In the genomic region with DNA sequence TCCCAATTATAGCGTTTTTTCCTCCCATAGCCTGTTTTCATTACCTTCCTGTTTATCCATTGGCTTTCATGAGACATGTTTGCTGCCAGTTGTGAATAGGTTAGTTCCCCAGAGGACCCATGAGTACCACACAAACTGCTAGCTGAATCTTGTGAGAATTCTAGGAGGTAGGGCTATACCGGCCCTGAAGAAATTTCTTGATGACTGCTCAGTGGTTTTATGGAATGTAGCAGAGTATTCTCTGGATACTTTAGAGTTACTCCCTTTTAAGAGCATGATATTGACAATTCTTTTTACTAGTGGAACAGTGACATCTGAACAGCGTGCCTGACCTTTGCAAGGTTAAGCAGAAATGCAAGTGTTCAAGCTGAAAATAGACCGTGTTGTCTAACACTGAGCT, we compare ENCODE assay signal across 2 cellular contexts.
TF ChIP-seq lines count a peak whose summit lies in the region.

No MANE protein-coding gene starts in this region.

TF ChIP-seq in A549, 52 proteins besides CTCF, POLR2A, EP300 and RAD21 (continued from another document):
- no peak for TF ChIP-seq MAX (IDR thresholded peaks at IDR 0.05)
- TF ChIP-seq ZNF302 (CRISPR knock-in tag; IDR thresholded peaks at IDR 0.05), result no peak
- TF ChIP-seq KDM5A (IDR thresholded peaks at IDR 0.05), result no peak

TF ChIP-seq in WTC11, 78 proteins besides CTCF, POLR2A, EP300 and RAD21 (continued from another document):
- no peak for TF ChIP-seq PRDM15 (CRISPR knock-in tag; IDR thresholded peaks at IDR 0.05)
- TF ChIP-seq, protein P1, sequence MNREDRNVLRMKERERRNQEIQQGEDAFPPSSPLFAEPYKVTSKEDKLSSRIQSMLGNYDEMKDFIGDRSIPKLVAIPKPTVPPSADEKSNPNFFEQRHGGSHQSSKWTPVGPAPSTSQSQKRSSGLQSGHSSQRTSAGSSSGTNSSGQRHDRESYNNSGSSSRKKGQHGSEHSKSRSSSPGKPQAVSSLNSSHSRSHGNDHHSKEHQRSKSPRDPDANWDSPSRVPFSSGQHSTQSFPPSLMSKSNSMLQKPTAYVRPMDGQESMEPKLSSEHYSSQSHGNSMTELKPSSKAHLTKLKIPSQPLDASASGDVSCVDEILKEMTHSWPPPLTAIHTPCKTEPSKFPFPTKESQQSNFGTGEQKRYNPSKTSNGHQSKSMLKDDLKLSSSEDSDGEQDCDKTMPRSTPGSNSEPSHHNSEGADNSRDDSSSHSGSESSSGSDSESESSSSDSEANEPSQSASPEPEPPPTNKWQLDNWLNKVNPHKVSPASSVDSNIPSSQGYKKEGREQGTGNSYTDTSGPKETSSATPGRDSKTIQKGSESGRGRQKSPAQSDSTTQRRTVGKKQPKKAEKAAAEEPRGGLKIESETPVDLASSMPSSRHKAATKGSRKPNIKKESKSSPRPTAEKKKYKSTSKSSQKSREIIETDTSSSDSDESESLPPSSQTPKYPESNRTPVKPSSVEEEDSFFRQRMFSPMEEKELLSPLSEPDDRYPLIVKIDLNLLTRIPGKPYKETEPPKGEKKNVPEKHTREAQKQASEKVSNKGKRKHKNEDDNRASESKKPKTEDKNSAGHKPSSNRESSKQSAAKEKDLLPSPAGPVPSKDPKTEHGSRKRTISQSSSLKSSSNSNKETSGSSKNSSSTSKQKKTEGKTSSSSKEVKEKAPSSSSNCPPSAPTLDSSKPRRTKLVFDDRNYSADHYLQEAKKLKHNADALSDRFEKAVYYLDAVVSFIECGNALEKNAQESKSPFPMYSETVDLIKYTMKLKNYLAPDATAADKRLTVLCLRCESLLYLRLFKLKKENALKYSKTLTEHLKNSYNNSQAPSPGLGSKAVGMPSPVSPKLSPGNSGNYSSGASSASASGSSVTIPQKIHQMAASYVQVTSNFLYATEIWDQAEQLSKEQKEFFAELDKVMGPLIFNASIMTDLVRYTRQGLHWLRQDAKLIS (CRISPR knock-in tag; IDR thresholded peaks at IDR 0.05; ENCODE audit: borderline replicate concordance), result no peak
- no peak for TF ChIP-seq FOXP1 (CRISPR knock-in tag; IDR thresholded peaks at IDR 0.05; ENCODE audit: borderline replicate concordance)
- no peak for TF ChIP-seq ARID4B (CRISPR knock-in tag; IDR thresholded peaks at IDR 0.05; ENCODE audit: borderline replicate concordance)
- TF ChIP-seq ELF4 (CRISPR knock-in tag; IDR thresholded peaks at IDR 0.05; ENCODE audit: low read depth), result no peak
- TF ChIP-seq ZNF396 (CRISPR knock-in tag; IDR thresholded peaks at IDR 0.05; ENCODE audit: borderline replicate concordance), result no peak
- no peak for TF ChIP-seq ZNF121 (CRISPR knock-in tag; IDR thresholded peaks at IDR 0.05)
- TF ChIP-seq, protein P2, sequence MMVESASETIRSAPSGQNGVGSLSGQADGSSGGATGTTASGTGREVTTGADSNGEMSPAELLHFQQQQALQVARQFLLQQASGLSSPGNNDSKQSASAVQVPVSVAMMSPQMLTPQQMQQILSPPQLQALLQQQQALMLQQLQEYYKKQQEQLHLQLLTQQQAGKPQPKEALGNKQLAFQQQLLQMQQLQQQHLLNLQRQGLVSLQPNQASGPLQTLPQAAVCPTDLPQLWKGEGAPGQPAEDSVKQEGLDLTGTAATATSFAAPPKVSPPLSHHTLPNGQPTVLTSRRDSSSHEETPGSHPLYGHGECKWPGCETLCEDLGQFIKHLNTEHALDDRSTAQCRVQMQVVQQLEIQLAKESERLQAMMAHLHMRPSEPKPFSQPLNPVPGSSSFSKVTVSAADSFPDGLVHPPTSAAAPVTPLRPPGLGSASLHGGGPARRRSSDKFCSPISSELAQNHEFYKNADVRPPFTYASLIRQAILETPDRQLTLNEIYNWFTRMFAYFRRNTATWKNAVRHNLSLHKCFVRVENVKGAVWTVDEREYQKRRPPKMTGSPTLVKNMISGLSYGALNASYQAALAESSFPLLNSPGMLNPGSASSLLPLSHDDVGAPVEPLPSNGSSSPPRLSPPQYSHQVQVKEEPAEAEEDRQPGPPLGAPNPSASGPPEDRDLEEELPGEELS (CRISPR knock-in tag; IDR thresholded peaks at IDR 0.05), result no peak
- no peak for TF ChIP-seq MAX (CRISPR knock-in tag; IDR thresholded peaks at IDR 0.05)
